ENCODE assay signal across 17 cellular contexts in genomic region chr11:119482561-119483001, GRCh38. TPM values are rescaled to one million over a fixed set of nuclear protein-coding genes. Genes with fewer than 3 reads are reported as not detected.
A peak's percentile ranks its signal among the peaks of the same experiment; 100 is the strongest.
DNase-seq lines count a peak whose midpoint lies in the region; ATAC-seq and TF ChIP-seq lines count a peak whose summit lies in the region.
"Had no signal": no experiment of that assay in that cellular context is flagged by ENCODE, and none has a peak within 500 bp of the region (broad histone marks: within the 10 kb centered on the region; RNA-seq: fewer than 3 reads in every experiment).

No MANE protein-coding gene starts in this region.

- no peak overlapping the region for H4K5ac ChIP-seq in mesendoderm (ENCODE audit: low read length)

- no peak overlapping the region for H3K27ac ChIP-seq in adrenal gland
- H3K27ac ChIP-seq in mesendoderm (ENCODE audit: low read depth, low read length), result no peak overlapping the region
- H3K27ac ChIP-seq in tibial artery, result no peak overlapping the region
- no peak overlapping the region for H3K27ac ChIP-seq in neural progenitor cell
- H3K27ac ChIP-seq: BLaER1 had no signal

- peaks cover 11% of the 10 kb centered on the region for H3K27me3 Mint-ChIP-seq in neural progenitor cell (ENCODE audit: insufficient read depth, low read depth)

- H3K56ac ChIP-seq in mesendoderm (ENCODE audit: low read length), result no peak overlapping the region

- no peak overlapping the region for H2BK120ac ChIP-seq in mesendoderm (ENCODE audit: low read depth, low read length)

- no peak overlapping the region for H2AFZ ChIP-seq in neural progenitor cell (replicated peaks)

- H3K79me2 ChIP-seq in mesendoderm (ENCODE audit: control insufficient read depth, insufficient read depth, low read length), result no peaks in the 10 kb centered on the region
- H3K79me2 ChIP-seq in neural progenitor cell (ENCODE audit: low read depth), result no peaks in the 10 kb centered on the region

- intact Hi-C loops in adrenal gland (cut with DNase I), result loop anchor here (2.0 to 10.0 kb wide), 5 partner anchors 50 to 632 kb away; partner anchors contain the start of gene NECTIN1 (in 1 of the 2)
- intact Hi-C loops in tibial artery (cut with DNase I; ENCODE audit: low total_unique reads), result loop anchor here (10.0 kb wide), 2 partner anchors 242 to 632 kb away; partner anchors contain the start of gene NECTIN1

- no peak overlapping the region for H3K4me3 Mint-ChIP-seq in neural progenitor cell

- H4K8ac ChIP-seq in mesendoderm (ENCODE audit: low read depth, low read length), result no peak overlapping the region

- H3K4me3 ChIP-seq in adrenal gland, result no peak overlapping the region
- H3K4me3 ChIP-seq in mesendoderm (ENCODE audit: low read length), result no peak overlapping the region
- H3K4me3 ChIP-seq in tibial artery, result no peak overlapping the region
- no peak overlapping the region for H3K4me3 ChIP-seq in neural progenitor cell
- H3K4me3 ChIP-seq: BLaER1, MG63 had no signal

- TF ChIP-seq CTCF in adrenal gland (IDR thresholded peaks at IDR 0.05) (no peak), tibial artery (IDR thresholded peaks at IDR 0.05) (no peak), neural progenitor cell (IDR thresholded peaks at IDR 0.05) (no peak)

- no peaks in the 10 kb centered on the region for H3K79me1 ChIP-seq in mesendoderm (ENCODE audit: low read length)

- no peak overlapping the region for H3K27ac Mint-ChIP-seq in neural progenitor cell

- no peaks in the 10 kb centered on the region for H3K9me3 Mint-ChIP-seq in neural progenitor cell

- H3K4me1 Mint-ChIP-seq in neural progenitor cell, result peaks cover 26% of the 10 kb centered on the region

- H3K27me3 ChIP-seq in adrenal gland, result no peaks in the 10 kb centered on the region
- H3K27me3 ChIP-seq in mesendoderm (ENCODE audit: insufficient read depth, low read length, poor library complexity), result no peaks in the 10 kb centered on the region
- peaks cover 0 to 41% of the 10 kb centered on the region in 2 donors for H3K27me3 ChIP-seq in tibial artery
- peaks cover 25% of the 10 kb centered on the region for H3K27me3 ChIP-seq in neural progenitor cell
- H3K27me3 ChIP-seq: BLaER1, MG63 had no signal

- no peaks in the 10 kb centered on the region for H3K9me3 ChIP-seq in adrenal gland (replicated peaks in 1 of 3)
- H3K9me3 ChIP-seq in tibial artery, result no peaks in the 10 kb centered on the region
- H3K9me3 ChIP-seq in neural progenitor cell (ENCODE audit: low read depth), result no peaks in the 10 kb centered on the region
- H3K9me3 ChIP-seq: BLaER1, MG63 had no signal

- DNase-seq in activated CD8-positive, alpha-beta memory T cell treated with anti-CD3 and anti-CD28 coated beads, Interleukin-2, amount 50 U/mL, for 48 hours, result peak; percentile 44
- no peak for DNase-seq in activated CD8-positive, alpha-beta memory T cell treated with anti-CD3 and anti-CD28 coated beads for 24 hours
- peak in 6 of 7 donors; percentile 6 to 45 (median 11) for DNase-seq in adrenal gland
- no peak for DNase-seq in mesendoderm
- peak; percentile 15 to 60 for DNase-seq in tibial artery
- DNase-seq in cerebellum (ENCODE audit: low spot score), result no peak
- DNase-seq in neural progenitor cell (ENCODE audit: low spot score), result no peak
- DNase-seq: DND-41, MG63, NCI-H1092, NCI-H146, NCI-H2081 treated with DMSO at 0.1 percent for 48 hours, NCI-H510A, NCI-H774, PC-3 had no signal

- H3K9ac ChIP-seq in mesendoderm (ENCODE audit: low read length), result no peak overlapping the region
- no peak overlapping the region for H3K9ac ChIP-seq in neural progenitor cell
- H3K9ac ChIP-seq: BLaER1 had no signal

- WGBS in adrenal gland, 4 donors, result 77 to 91% (median 90%) methylated on average over 2 to 8 of the region's 8 CpGs
- WGBS in mesendoderm (ENCODE audit: extremely low coverage, insufficient coverage, low lambda C conversion rate), result no CpG with 5 or more reads among the region's 8 CpGs

- no peak for ATAC-seq in HG03097 (IDR thresholded peaks at IDR 0.05; ENCODE audit: low FRiP score, unreplicated experiment)
- ATAC-seq: PC-3 had no signal

- H4K20me1 ChIP-seq in neural progenitor cell (ENCODE audit: low read depth), result no peaks in the 10 kb centered on the region

- H3K4me1 ChIP-seq in adrenal gland (replicated peaks in 1 of 2) (peaks cover 0 to 8% of the 10 kb centered on the region in 2 donors), mesendoderm (ENCODE audit: control insufficient read depth, low read depth, low read length) (no peaks in the 10 kb centered on the region), tibial artery (peaks cover 0 to 10% (median 7%) of the 10 kb centered on the region in 4 donors), neural progenitor cell (no peaks in the 10 kb centered on the region)

- H3K36me3 ChIP-seq in adrenal gland (replicated peaks in 1 of 2), result no peaks in the 10 kb centered on the region
- H3K36me3 ChIP-seq in mesendoderm (ENCODE audit: control insufficient read depth, insufficient read depth, low read length), result no peaks in the 10 kb centered on the region
- H3K36me3 ChIP-seq in tibial artery, result no peaks in the 10 kb centered on the region
- H3K36me3 ChIP-seq in neural progenitor cell, result no peaks in the 10 kb centered on the region
- H3K36me3 ChIP-seq: BLaER1, MG63 had no signal

- no peak overlapping the region for H3K18ac ChIP-seq in mesendoderm (ENCODE audit: low read length)

- peak overlapping the region; percentile 6 for H3K23ac ChIP-seq in mesendoderm (ENCODE audit: low read length)

- H2BK15ac ChIP-seq in mesendoderm (replicated peaks; ENCODE audit: low read depth), result no peak overlapping the region

- no peak overlapping the region for H2AK5ac ChIP-seq in mesendoderm (ENCODE audit: low read length)

- H3K4me2 ChIP-seq in mesendoderm (ENCODE audit: low read length) (no peak overlapping the region), neural progenitor cell (no peak overlapping the region)
- H3K4me2 ChIP-seq: BLaER1 had no signal

- no peaks in the 10 kb centered on the region for H3F3A ChIP-seq in neural progenitor cell (ENCODE audit: low read depth)

- no peak overlapping the region for H3K4ac ChIP-seq in mesendoderm (ENCODE audit: low read depth, low read length)

- TF ChIP-seq POLR2A in adrenal gland (IDR thresholded peaks at IDR 0.05), result no peak

- H3K36me3 Mint-ChIP-seq in neural progenitor cell, result no peaks in the 10 kb centered on the region

- no peak overlapping the region for H2BK5ac ChIP-seq in mesendoderm (ENCODE audit: low read length)

RNA-seq across cellular contexts. Expression of gene THY1, which starts 59.6 kb away (rescaled TPM):
- total RNA-seq in adrenal gland (10 to 100 TPM in 5 of 8 donors, 1 to 10 TPM in 3; 4.5 to 38.7 (median 18.2) TPM), cerebellum (22.5 TPM), neural progenitor cell (ENCODE audit: low replicate concordance) (49.2 and 93.9 TPM in 2 replicates)
- polyA plus RNA-seq in adrenal gland, result 10 to 100 TPM; 14.4 to 35.0 (median 26.2) TPM
- polyA plus RNA-seq in mesendoderm (2013, experiment 1 of 2), result 284 TPM
- 281 TPM for polyA plus RNA-seq in mesendoderm (2013, experiment 2 of 2)
- total RNA-seq: PC-3 had no signal

Comparison
In these comparisons a context has a peak if more than half of its experiments do, and no peak if none do; other contexts are left out.
1. DNase-seq: peak in activated CD8-positive, alpha-beta memory T cell treated with anti-CD3 and anti-CD28 coated beads, Interleukin-2, amount 50 U/mL, for 48 hours (single experiment), adrenal gland (6 of 7) and tibial artery (2 of 2); none in activated CD8-positive, alpha-beta memory T cell treated with anti-CD3 and anti-CD28 coated beads for 24 hours (single experiment), mesendoderm (single experiment), cerebellum (single experiment) and neural progenitor cell (single experiment).